ENCODE assay signal across 8 cellular contexts in genomic region chr12:131132118-131132892, GRCh38.
DNase-seq lines count a peak whose midpoint lies in the region; ATAC-seq and TF ChIP-seq lines count a peak whose summit lies in the region.

No MANE protein-coding gene starts in this region.

- no peak overlapping the region for H3K4me3 ChIP-seq in spleen

- H3K27me3 ChIP-seq in spleen (replicated peaks in 1 of 7) = peaks cover 0 to 19% (median 0%) of the 10 kb centered on the region in 7 donors

- peak; percentile 62 to 90 (median 76) for TF ChIP-seq CTCF in spleen (IDR thresholded peaks at IDR 0.05 in 8 of 11, conservative IDR thresholded peaks at IDR 0.05 in 3 of 11)

- TF ChIP-seq POLR2A in spleen (IDR thresholded peaks at IDR 0.05) = no peak

- peak overlapping the region; percentile 72 for H3K27ac ChIP-seq in angular gyrus (ENCODE audit: low read depth, low read length)
- H3K27ac ChIP-seq in spleen = no peak overlapping the region

- ATAC-seq in HG03442 (IDR thresholded peaks at IDR 0.05; ENCODE audit: unreplicated experiment) = peak; percentile 54
- no peak for ATAC-seq in HG02610 (IDR thresholded peaks at IDR 0.05; ENCODE audit: unreplicated experiment)

- intact Hi-C loops in spleen (cut with DNase I; ENCODE audit: low total_unique reads) = loop anchor here (5.0 kb wide), 1 partner anchor 215 kb away; no protein-coding TSS in a partner anchor

- no peaks in the 10 kb centered on the region for H3K36me3 ChIP-seq in spleen

- H3K9me3 ChIP-seq in spleen = no peaks in the 10 kb centered on the region

- H3K4me1 ChIP-seq in spleen = peaks cover 0 to 8% (median 5%) of the 10 kb centered on the region in 6 donors

- DNase-seq in SHP77 (lab: John Stamatoyannopoulos, UW) (peak; percentile 13 to 14), SHP77 treated with DMSO at 0.1 percent for 48 hours (lab: John Stamatoyannopoulos, UW) (no peak), SW480 (ENCODE audit: low spot score) (peak; percentile 70), iPS DF 19.7 (ENCODE audit: low read depth, low spot score) (peak; percentile 47), spleen (peak; percentile 92)

- WGBS in spleen, 5 donors = 34 to 52% (median 41%) methylated on average over 20 to 29 of the region's 29 CpGs
